In genomic region chr21:22399717-22400520, GRCh38 we compare ENCODE assay signal across 17 cellular contexts.
DNase-seq lines count a peak whose midpoint lies in the region; ATAC-seq and TF ChIP-seq lines count a peak whose summit lies in the region.
"Had no signal": no experiment of that assay in that cellular context is flagged by ENCODE, and none has a peak within 500 bp of the region (broad histone marks: within the 10 kb centered on the region; RNA-seq: fewer than 3 reads in every experiment).

No MANE protein-coding gene starts in this region.

- TF ChIP-seq CTCF in hepatocyte (IDR thresholded peaks at IDR 0.05; ENCODE audit: poor library complexity) (no peak), GM13977 (IDR thresholded peaks at IDR 0.05; ENCODE audit: extremely low read depth, insufficient read depth, missing control alignments) (no peak), upper lobe of right lung (IDR thresholded peaks at IDR 0.05) (no peak), prostate gland (IDR thresholded peaks at IDR 0.05) (no peak)

- TF ChIP-seq POLR2A in prostate gland (IDR thresholded peaks at IDR 0.05), result no peak

- H3K79me2 ChIP-seq in hepatocyte, result no peaks in the 10 kb centered on the region

- peaks cover 5% of the 10 kb centered on the region for H3K4me1 ChIP-seq in hepatocyte (ENCODE audit: insufficient read depth)
- H3K4me1 ChIP-seq in upper lobe of right lung, result no peaks in the 10 kb centered on the region
- no peaks in the 10 kb centered on the region for H3K4me1 ChIP-seq in prostate gland (replicated peaks)
- H3K4me1 ChIP-seq: BLaER1 had no signal

- H2AFZ ChIP-seq in hepatocyte, result no peak overlapping the region
- H2AFZ ChIP-seq: GM23248 had no signal

- H4K20me1 ChIP-seq in hepatocyte (ENCODE audit: insufficient read depth, poor library complexity, severe bottlenecking), result no peaks in the 10 kb centered on the region
- H4K20me1 ChIP-seq: BLaER1 had no signal

- DNase-seq in SIG-M5 treated with dmso at 0.1 percent for 504 hours (lab: John Stamatoyannopoulos, UW; ENCODE audit: unreplicated experiment), result peak; percentile 14
- no peak for DNase-seq in SIG-M5 (lab: John Stamatoyannopoulos, UW)
- peak; percentile 6 for DNase-seq in OCI-M1 (lab: John Stamatoyannopoulos, UW)
- peak; percentile 14 for DNase-seq in hepatocyte (ENCODE audit: low spot score)
- no peak for DNase-seq in GM13977 (ENCODE audit: low spot score)
- DNase-seq in upper lobe of right lung, result no peak
- no peak for DNase-seq in prostate gland (ENCODE audit: low spot score)
- DNase-seq: 8988T; CD4-positive, alpha-beta memory T cell; DMS 273 treated with DMSO at 0.1 percent for 48 hours; DMS53; DND-41; EL; GM23248; HCEC 1CT had no signal

- H3K9me3 ChIP-seq in hepatocyte (ENCODE audit: low read depth), result no peaks in the 10 kb centered on the region
- H3K9me3 ChIP-seq in upper lobe of right lung, result no peaks in the 10 kb centered on the region
- H3K9me3 ChIP-seq in prostate gland, result no peaks in the 10 kb centered on the region
- H3K9me3 ChIP-seq: BLaER1 had no signal

- no peak for ATAC-seq in upper lobe of right lung
- ATAC-seq: GM12878 had no signal

- in situ Hi-C loops in GM13977 (cut with MboI; ENCODE audit: low pct_unique_long_range_greater_than_20kb, low sequenced_read_pairs, unreplicated experiment), result no loop called here

- H3K4me2 ChIP-seq in hepatocyte, result peak overlapping the region; percentile 30
- H3K4me2 ChIP-seq: BLaER1 had no signal

- intact Hi-C loops in upper lobe of right lung (cut with DNase I) (no loop called here), prostate gland (cut with DNase I) (no loop called here)

- peak overlapping the region; percentile 49 for H3K27ac ChIP-seq in hepatocyte
- H3K27ac ChIP-seq in upper lobe of right lung, result no peak overlapping the region
- H3K27ac ChIP-seq in prostate gland, result no peak overlapping the region
- H3K27ac ChIP-seq: BLaER1, GM23248 had no signal

- H3K9me2 ChIP-seq in hepatocyte (replicated peaks; ENCODE audit: insufficient read depth), result no peaks in the 10 kb centered on the region

- H3K27me3 ChIP-seq in hepatocyte (no peaks in the 10 kb centered on the region), upper lobe of right lung (no peaks in the 10 kb centered on the region), prostate gland (replicated peaks; ENCODE audit: insufficient read depth) (no peaks in the 10 kb centered on the region)
- H3K27me3 ChIP-seq: BLaER1 had no signal

- no peaks in the 10 kb centered on the region for H3K36me3 ChIP-seq in hepatocyte (replicated peaks; ENCODE audit: insufficient read depth, low read depth)
- H3K36me3 ChIP-seq in upper lobe of right lung, result no peaks in the 10 kb centered on the region
- H3K36me3 ChIP-seq in prostate gland, result no peaks in the 10 kb centered on the region
- H3K36me3 ChIP-seq: BLaER1 had no signal

- H3K4me3 ChIP-seq in hepatocyte (no peak overlapping the region), upper lobe of right lung (no peak overlapping the region), prostate gland (no peak overlapping the region)
- H3K4me3 ChIP-seq: BLaER1, GM12878, GM23248 had no signal

- WGBS in hepatocyte (ENCODE audit: low lambda C conversion rate, missing lambda C conversion rate), result 32% methylated on average over 1 of the region's 1 CpG
- WGBS in prostate gland, result 14% methylated on average over 1 of the region's 1 CpG

Comparison
In these comparisons a context has a peak if more than half of its experiments do, and no peak if none do; other contexts are left out.
1. DNase-seq: peak in SIG-M5 treated with dmso at 0.1 percent for 504 hours (single experiment), OCI-M1 (single experiment) and hepatocyte (single experiment); none in SIG-M5 (single experiment), GM13977 (single experiment), upper lobe of right lung (single experiment) and prostate gland (single experiment).